Comparison of ENCODE assay signal across 9 cellular contexts in the genomic region with DNA sequence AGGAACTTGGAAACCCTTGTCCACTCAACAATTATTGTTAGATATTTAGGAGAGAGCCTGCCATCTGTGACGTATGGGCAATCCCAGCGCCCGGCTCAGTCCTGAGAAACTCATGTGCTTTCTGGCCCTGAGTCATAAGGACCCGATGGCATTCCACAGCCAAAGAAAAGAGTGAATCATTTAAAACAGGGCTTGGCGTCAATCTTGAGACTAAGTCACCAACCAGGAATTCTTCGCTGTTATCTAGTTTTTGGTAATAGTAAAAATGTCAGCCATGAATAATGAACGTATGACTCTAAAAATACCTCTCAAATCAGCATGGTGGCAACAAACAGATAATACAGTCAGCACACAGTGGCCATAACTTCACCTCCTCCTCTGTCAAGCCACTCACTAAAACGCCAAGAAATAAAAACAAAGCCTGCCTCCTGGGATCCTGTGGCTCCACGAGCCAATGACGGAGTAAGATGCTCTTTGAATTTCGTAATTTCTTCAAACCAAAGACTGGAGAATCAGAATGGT.
DNase-seq lines count a peak whose midpoint lies in the region; ATAC-seq and TF ChIP-seq lines count a peak whose summit lies in the region.
"Had no signal": no experiment of that assay in that cellular context is flagged by ENCODE, and none has a peak within 500 bp of the region (broad histone marks: within the 10 kb centered on the region; RNA-seq: fewer than 3 reads in every experiment).

No MANE protein-coding gene starts in this region.

- H3K27ac ChIP-seq in osteoblast (ENCODE audit: low read depth, low read length), result peak overlapping the region; percentile 90

- H3K36me3 ChIP-seq in osteoblast (ENCODE audit: insufficient read depth, low read length), result peaks cover 12% of the 10 kb centered on the region

- peak overlapping the region; percentile 42 for H3K4me2 ChIP-seq in osteoblast (ENCODE audit: insufficient read depth, low read length)

- no peak for ATAC-seq in GM19351 (IDR thresholded peaks at IDR 0.05; ENCODE audit: unreplicated experiment)
- no peak for ATAC-seq in GM19397 (IDR thresholded peaks at IDR 0.05; ENCODE audit: unreplicated experiment)

- peaks cover 8% of the 10 kb centered on the region for H3K9me3 Mint-ChIP-seq in activated naive CD8-positive, alpha-beta T cell treated with anti-CD3 and anti-CD28 coated beads for 36 hours

- no peaks in the 10 kb centered on the region for H3K9me3 ChIP-seq in osteoblast (ENCODE audit: low read depth, low read length)

- H3K4me3 Mint-ChIP-seq in activated naive CD8-positive, alpha-beta T cell treated with anti-CD3 and anti-CD28 coated beads for 36 hours, result no peak overlapping the region

- no peaks in the 10 kb centered on the region for H3K27me3 Mint-ChIP-seq in activated naive CD8-positive, alpha-beta T cell treated with anti-CD3 and anti-CD28 coated beads for 36 hours

- no peaks in the 10 kb centered on the region for H3K4me1 Mint-ChIP-seq in activated naive CD8-positive, alpha-beta T cell treated with anti-CD3 and anti-CD28 coated beads for 36 hours

- DNase-seq in AG09309 (ENCODE audit: low read depth) (peak; percentile 99), RPMI7951 (ENCODE audit: low read depth) (peak; percentile 97), fibroblast of peridontal ligament (ENCODE audit: extremely low read depth) (peak; percentile 100), osteoblast (ENCODE audit: insufficient read length, low spot score, missing footprints) (peak; percentile 92), SKM-1 (lab: John Stamatoyannopoulos, UW; ENCODE audit: unreplicated experiment) (no peak)
- no peak for DNase-seq in activated naive CD8-positive, alpha-beta T cell treated with anti-CD3 and anti-CD28 coated beads for 36 hours
- DNase-seq: COR-L47 had no signal

- H4K20me1 ChIP-seq in osteoblast (ENCODE audit: insufficient read depth, low read length), result no peaks in the 10 kb centered on the region

- peaks cover 33% of the 10 kb centered on the region for H3K79me2 ChIP-seq in osteoblast (ENCODE audit: insufficient read depth, low read length)

- H3K27ac Mint-ChIP-seq in activated naive CD8-positive, alpha-beta T cell treated with anti-CD3 and anti-CD28 coated beads for 36 hours, result no peak overlapping the region

- H3K4me1 ChIP-seq in osteoblast (ENCODE audit: insufficient read depth, low read length), result peaks cover 52% of the 10 kb centered on the region

- H3K4me3 ChIP-seq in AG09309 (ENCODE audit: control insufficient read depth, low read depth, low read length) (no peak overlapping the region), osteoblast (ENCODE audit: insufficient read depth, low read length) (no peak overlapping the region)

- no peak for TF ChIP-seq CTCF in AG09309 (IDR thresholded peaks at IDR 0.05; ENCODE audit: control insufficient read depth, insufficient read depth, low read depth, low read length, missing control alignments)
- TF ChIP-seq CTCF in osteoblast (IDR thresholded peaks at IDR 0.05; ENCODE audit: extremely low read depth, low read depth, low read length), result no peak

- H3K27me3 ChIP-seq in osteoblast (ENCODE audit: insufficient read depth, low read length), result no peaks in the 10 kb centered on the region

- no peak overlapping the region for H2AFZ ChIP-seq in osteoblast (ENCODE audit: low read length)

- no peaks in the 10 kb centered on the region for H3K36me3 Mint-ChIP-seq in activated naive CD8-positive, alpha-beta T cell treated with anti-CD3 and anti-CD28 coated beads for 36 hours

Comparison
In these comparisons a context has a peak if more than half of its experiments do, and no peak if none do; other contexts are left out.
1. DNase-seq: peak in AG09309 (single experiment), RPMI7951 (single experiment), fibroblast of peridontal ligament (single experiment) and osteoblast (single experiment); none in SKM-1 (single experiment) and activated naive CD8-positive, alpha-beta T cell treated with anti-CD3 and anti-CD28 coated beads for 36 hours (single experiment).